ENCODE assay signal across 21 cellular contexts in genomic region chr5:9388941-9389674, GRCh38.
"Had no signal": no experiment of that assay in that cellular context is flagged by ENCODE, and none has a peak within 500 bp of the region (broad histone marks: within the 10 kb centered on the region; RNA-seq: fewer than 3 reads in every experiment).

No MANE protein-coding gene starts in this region.

- ATAC-seq: activated CD4-positive, CD25-positive, alpha-beta regulatory T cell treated with anti-CD3 and anti-CD28 coated beads, Interleukin-2, amount 50 U/mL, for 24 hours; activated CD8-positive, alpha-beta T cell treated with anti-CD3 and anti-CD28 coated beads, Interleukin-2, amount 10 ng/mL, durations not matched to agents 7 days and 5 days; gastrocnemius medialis; stimulated activated naive CD8-positive, alpha-beta T cell treated with anti-CD3 and anti-CD28 coated beads, Interleukin-15, amount 100 ng/mL, for 72 hours had no signal

- H3K4me1 ChIP-seq: gastrocnemius medialis, prostate gland, right atrium auricular region, upper lobe of left lung had no signal

- DNase-seq: activated CD4-positive, alpha-beta T cell treated with anti-CD3 and anti-CD28 coated beads, Interleukin-2, amount 10 ng/mL, durations not matched to agents 7 days and 5 days; activated CD8-positive, alpha-beta T cell treated with anti-CD3 and anti-CD28 coated beads, Interleukin-2, amount 10 ng/mL, durations not matched to agents 7 days and 5 days; activated naive CD4-positive, alpha-beta T cell treated with anti-CD3 and anti-CD28 coated beads, Interleukin-2, amount 10 ng/mL, durations not matched to agents 7 days and 5 days; activated T-cell treated with anti-CD3 and anti-CD28 coated beads, Interleukin-2, amount 50 U/mL, for 24 hours; cerebellar nuclear complex; effector CD4-positive, alpha-beta T cell; gastrocnemius medialis; heart left ventricle; naive B cell; stimulated activated CD4-positive, alpha-beta T cell treated with anti-CD3 and anti-CD28 coated beads, Interleukin-2, amount 100 ng/mL, for 24 hours; stimulated activated naive CD8-positive, alpha-beta T cell treated with anti-CD3 and anti-CD28 coated beads, Interleukin-15, amount 100 ng/mL, for 72 hours; T1000; upper lobe of left lung had no signal

- H3K27ac ChIP-seq: gastrocnemius medialis, prostate gland, right atrium auricular region, suprapubic skin, upper lobe of left lung had no signal

- H3K4me1 Mint-ChIP-seq: activated CD4-positive, alpha-beta T cell treated with anti-CD3 and anti-CD28 coated beads, Interleukin-2, amount 10 ng/mL, durations not matched to agents 7 days and 5 days; activated naive CD4-positive, alpha-beta T cell treated with anti-CD3 and anti-CD28 coated beads, Interleukin-2, amount 10 ng/mL, durations not matched to agents 7 days and 5 days; naive B cell; stimulated activated naive CD8-positive, alpha-beta T cell treated with anti-CD3 and anti-CD28 coated beads, Interleukin-15, amount 100 ng/mL, for 72 hours had no signal

- H3K36me3 ChIP-seq: gastrocnemius medialis, heart left ventricle, prostate gland, right atrium auricular region, suprapubic skin, upper lobe of left lung had no signal

- H3K27me3 ChIP-seq: gastrocnemius medialis, heart left ventricle, right atrium auricular region, suprapubic skin, upper lobe of left lung had no signal

- H3K36me3 Mint-ChIP-seq: activated naive CD4-positive, alpha-beta T cell treated with anti-CD3 and anti-CD28 coated beads, Interleukin-2, amount 10 ng/mL, durations not matched to agents 7 days and 5 days; naive B cell had no signal

- H3K9me3 Mint-ChIP-seq: activated CD4-positive, alpha-beta T cell treated with anti-CD3 and anti-CD28 coated beads, Interleukin-2, amount 10 ng/mL, durations not matched to agents 7 days and 5 days; activated T-helper 2 cell treated with anti-CD3 and anti-CD28 coated beads, Interferon-gamma antibody, Interleukin-2, Interleukin-4, amounts not matched to agents 10 μg/mL and 5 μg/mL and 100 μg/mL, durations not matched to agents 14 hours and 24 hours and 36 hours had no signal

- FAIRE-seq: astrocyte, bronchial epithelial cell had no signal

- H3K27me3 Mint-ChIP-seq: activated CD4-positive, alpha-beta T cell treated with anti-CD3 and anti-CD28 coated beads, Interleukin-2, amount 10 ng/mL, durations not matched to agents 7 days and 5 days; activated naive CD4-positive, alpha-beta T cell treated with anti-CD3 and anti-CD28 coated beads, Interleukin-2, amount 10 ng/mL, durations not matched to agents 7 days and 5 days; activated T-cell treated with anti-CD3 and anti-CD28 coated beads, Interleukin-2, amount 50 U/mL, for 24 hours; naive B cell; stimulated activated naive CD8-positive, alpha-beta T cell treated with anti-CD3 and anti-CD28 coated beads, Interleukin-15, amount 100 ng/mL, for 72 hours had no signal

- H3K9me3 ChIP-seq: gastrocnemius medialis, heart left ventricle, prostate gland, right atrium auricular region, suprapubic skin, upper lobe of left lung had no signal

- H3K4me3 Mint-ChIP-seq: activated CD4-positive, alpha-beta T cell treated with anti-CD3 and anti-CD28 coated beads, Interleukin-2, amount 10 ng/mL, durations not matched to agents 7 days and 5 days; activated CD8-positive, alpha-beta T cell treated with anti-CD3 and anti-CD28 coated beads, Interleukin-2, amount 10 ng/mL, durations not matched to agents 7 days and 5 days; activated naive CD4-positive, alpha-beta T cell treated with anti-CD3 and anti-CD28 coated beads, Interleukin-2, amount 10 ng/mL, durations not matched to agents 7 days and 5 days; activated T-cell treated with anti-CD3 and anti-CD28 coated beads, Interleukin-2, amount 50 U/mL, for 24 hours; naive B cell; stimulated activated naive CD8-positive, alpha-beta T cell treated with anti-CD3 and anti-CD28 coated beads, Interleukin-15, amount 100 ng/mL, for 72 hours had no signal

- H3K4me3 ChIP-seq: gastrocnemius medialis, heart left ventricle, lung, prostate gland, right atrium auricular region, suprapubic skin, upper lobe of left lung had no signal

- H3K27ac Mint-ChIP-seq: activated CD4-positive, alpha-beta T cell treated with anti-CD3 and anti-CD28 coated beads, Interleukin-2, amount 10 ng/mL, durations not matched to agents 7 days and 5 days; activated CD8-positive, alpha-beta T cell treated with anti-CD3 and anti-CD28 coated beads, Interleukin-2, amount 10 ng/mL, durations not matched to agents 7 days and 5 days; activated naive CD4-positive, alpha-beta T cell treated with anti-CD3 and anti-CD28 coated beads, Interleukin-2, amount 10 ng/mL, durations not matched to agents 7 days and 5 days; activated T-cell treated with anti-CD3 and anti-CD28 coated beads, Interleukin-2, amount 50 U/mL, for 24 hours; activated T-helper 2 cell treated with anti-CD3 and anti-CD28 coated beads, Interferon-gamma antibody, Interleukin-2, Interleukin-4, amounts not matched to agents 10 μg/mL and 5 μg/mL and 100 μg/mL, durations not matched to agents 14 hours and 24 hours and 36 hours; naive B cell; stimulated activated naive CD8-positive, alpha-beta T cell treated with anti-CD3 and anti-CD28 coated beads, Interleukin-15, amount 100 ng/mL, for 72 hours had no signal
